10 cellular contexts compared by ENCODE assay signal in the genomic region with DNA sequence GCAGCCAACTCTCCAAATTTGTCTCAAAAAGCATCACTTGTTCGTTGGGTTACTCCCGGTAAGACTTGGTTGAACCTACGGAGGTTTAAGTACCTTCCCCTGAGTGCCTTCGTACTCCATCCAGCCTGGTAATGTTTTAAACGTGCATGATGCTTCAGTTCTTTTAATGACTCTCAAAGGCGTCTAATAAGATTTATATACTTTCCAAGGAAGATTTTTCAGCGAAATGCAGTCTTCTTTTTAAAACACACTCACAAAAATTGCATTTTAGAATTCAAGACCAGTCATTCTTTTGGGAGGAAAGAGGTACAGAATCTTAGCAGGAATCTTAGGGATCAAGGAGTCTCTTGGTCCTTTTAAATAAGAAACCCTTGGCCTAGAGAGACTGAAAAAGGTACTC. TPM values are rescaled to one million over a fixed set of nuclear protein-coding genes. Genes with fewer than 3 reads are reported as not detected.
DNase-seq lines count a peak whose midpoint lies in the region; ATAC-seq, FAIRE-seq and TF ChIP-seq lines count a peak whose summit lies in the region.
"Had no signal": no experiment of that assay in that cellular context is flagged by ENCODE, and none has a peak within 500 bp of the region (broad histone marks: within the 10 kb centered on the region; RNA-seq: fewer than 3 reads in every experiment).

No MANE protein-coding gene starts in this region.

- DNase-seq in KG1 (lab: John Stamatoyannopoulos, UW) (peak; percentile 11), H1 (ENCODE audit: low read depth in 1 of 2, low spot score in 2 of 2) (no peak), neuronal stem cell (ENCODE audit: low spot score) (no peak), hippocampal formation (lab: John Stamatoyannopoulos, UW) (no peak), GM19238 (ENCODE audit: insufficient read length, low spot score) (no peak), RWPE1 (ENCODE audit: low spot score) (no peak)

- H4K8ac ChIP-seq in H1 (ENCODE audit: extremely low read depth, insufficient read depth, low read length) (no peak overlapping the region), neuronal stem cell (ENCODE audit: low read depth, low read length) (no peak overlapping the region)

- H2AFZ ChIP-seq in H1 (ENCODE audit: low read length): peak overlapping the region; percentile 83
- peak overlapping the region; percentile 99 for H2AFZ ChIP-seq in neuronal stem cell (ENCODE audit: low read length)

- no peak for ATAC-seq in HG02840 (IDR thresholded peaks at IDR 0.05; ENCODE audit: low FRiP score, unreplicated experiment)

- H2BK120ac ChIP-seq in H1 (replicated peaks; ENCODE audit: low read depth, low read length): no peak overlapping the region
- no peak overlapping the region for H2BK120ac ChIP-seq in neuronal stem cell (ENCODE audit: low read depth, low read length)

- H2BK12ac ChIP-seq in H1 (ENCODE audit: low read depth, low read length) (no peak overlapping the region), neuronal stem cell (ENCODE audit: low read length) (no peak overlapping the region)

- H2BK5ac ChIP-seq in H1 (ENCODE audit: low read depth, low read length) (no peak overlapping the region), neuronal stem cell (ENCODE audit: low read length) (no peak overlapping the region)

- H4K20me1 ChIP-seq in BLaER1 treated with 17β-estradiol and CSF1 and Interleukin-3, amounts not matched to agents 10 nM and 100 nM: peaks cover 0 to 18% (median 8%) of the 10 kb centered on the region in 11 experiments; a peak in 11 of 22 replicates
- no peaks in the 10 kb centered on the region for H4K20me1 ChIP-seq in H1 (replicated peaks in 1 of 2; ENCODE audit: control insufficient read depth in 1 of 2, insufficient read depth in 2 of 2, low read length in 2 of 2)

- H3K9me3 ChIP-seq in BLaER1 treated with 17β-estradiol and CSF1 and Interleukin-3, amounts not matched to agents 10 nM and 100 nM (replicated peaks in 1 of 11): 0 out of 22 replicates have a peak, but pooled peaks cover 0 to 3% (median 0%) of the 10 kb centered on the region in 11 experiments
- H3K9me3 ChIP-seq in H1 (ENCODE audit: insufficient read depth in 2 of 2, low read depth in 1 of 2, low read length in 1 of 2) (no peaks in the 10 kb centered on the region), neuronal stem cell (replicated peaks in 1 of 2; ENCODE audit: control insufficient read depth in 2 of 2, insufficient read depth in 1 of 2, low read depth in 1 of 2, low read length in 2 of 2) (peaks cover 0 to 3% of the 10 kb centered on the region in 2 donors)
- H3K9me3 ChIP-seq: transverse colon had no signal

- no peak for TF ChIP-seq EP300 in H1 (IDR thresholded peaks at IDR 0.05; ENCODE audit: borderline replicate concordance in 1 of 2, low read depth in 2 of 2, low read length in 2 of 2)

- CTCF ChIA-PET in H1 (lab: Charles Lee; ENCODE audit: partially characterized antibody): no interaction called here
- CTCF ChIA-PET in RWPE1 (lab: Yijun Ruan, JAX): no interaction called here

- H3K23me2 ChIP-seq in H1 (ENCODE audit: low read depth, low read length): peaks cover 16% of the 10 kb centered on the region; the same call in 1 of the 2 replicates

- no peak overlapping the region for H3K27ac ChIP-seq in BLaER1 treated with 17β-estradiol and CSF1 and Interleukin-3, amounts not matched to agents 10 nM and 100 nM
- no peak overlapping the region for H3K27ac ChIP-seq in H1 (ENCODE audit: low read depth, low read length)
- no peak overlapping the region for H3K27ac ChIP-seq in neuronal stem cell (replicated peaks; ENCODE audit: low read length)
- H3K27ac ChIP-seq in RWPE1: no peak overlapping the region
- H3K27ac ChIP-seq: HL-60, transverse colon had no signal

- TF ChIP-seq RAD21 in H1 (IDR thresholded peaks at IDR 0.05 in 1 of 2, conservative IDR thresholded peaks at IDR 0.05 in 1 of 2; ENCODE audit: low read depth in 2 of 2, low read length in 2 of 2): no peak

- no peaks in the 10 kb centered on the region for H3K79me1 ChIP-seq in H1 (ENCODE audit: low read depth, low read length)
- no peaks in the 10 kb centered on the region for H3K79me1 ChIP-seq in neuronal stem cell (ENCODE audit: low read depth, low read length)

- no peak overlapping the region for H3K4ac ChIP-seq in H1 (replicated peaks; ENCODE audit: insufficient read length, low read depth, low read length)
- H3K4ac ChIP-seq in neuronal stem cell (ENCODE audit: low read length): no peak overlapping the region

- no peak overlapping the region for H3K9ac ChIP-seq in BLaER1 treated with 17β-estradiol and CSF1 and Interleukin-3, amounts not matched to agents 10 nM and 100 nM
- H3K9ac ChIP-seq in H1 (replicated peaks in 1 of 4; ENCODE audit: extremely low read depth in 1 of 4, low read depth in 3 of 4, low read length in 3 of 4) (no peak overlapping the region), neuronal stem cell (ENCODE audit: low read depth, low read length, poor library complexity) (no peak overlapping the region)

- no peak overlapping the region for H2BK20ac ChIP-seq in H1 (ENCODE audit: low read length)

- H2BK15ac ChIP-seq in H1 (ENCODE audit: low read length) (no peak overlapping the region), neuronal stem cell (ENCODE audit: low read length) (no peak overlapping the region)

- H3K56ac ChIP-seq in H1 (replicated peaks; ENCODE audit: insufficient read length, low read depth, low read length): no peak overlapping the region

- H3K79me2 ChIP-seq in H1 (ENCODE audit: control insufficient read depth in 1 of 2, insufficient read depth in 2 of 2, low read length in 2 of 2): no peaks in the 10 kb centered on the region

- H3K14ac ChIP-seq in H1 (ENCODE audit: insufficient read length) (no peak overlapping the region), neuronal stem cell (ENCODE audit: low read length) (no peak overlapping the region)

- WGBS in H1 (ENCODE audit: extremely low coverage in 1 of 2, insufficient coverage in 1 of 2, insufficient read length in 1 of 2, insufficient replicate concordance in 2 of 2, low coverage in 1 of 2, low lambda C conversion rate in 2 of 2, missing lambda C conversion rate in 1 of 2), 2 experiments: 17% methylated on average over 7 of the region's 7 CpGs; no CpG with 5 or more reads in 1 of the 2 experiments
- WGBS in neuronal stem cell (ENCODE audit: extremely low coverage in 2 of 2, insufficient read length in 2 of 2, insufficient replicate concordance in 1 of 2), 2 donors: no CpG with 5 or more reads among the region's 7 CpGs

- H2AK5ac ChIP-seq in H1 (ENCODE audit: low read depth, low read length): no peak overlapping the region
- H2AK5ac ChIP-seq in neuronal stem cell (ENCODE audit: low read depth, low read length): no peak overlapping the region

- H4K5ac ChIP-seq in H1 (ENCODE audit: insufficient read length, low read depth, low read length): no peak overlapping the region

- peak overlapping the region in 4 of 10 experiments; percentile 69 to 84 (median 81); a peak in 7 of 20 replicates for H3K4me3 ChIP-seq in BLaER1 treated with 17β-estradiol and CSF1 and Interleukin-3, amounts not matched to agents 10 nM and 100 nM
- H3K4me3 ChIP-seq in H1 (ENCODE audit: extremely low read depth in 1 of 4, insufficient read depth in 2 of 4, low read depth in 3 of 4, low read length in 4 of 4): peak overlapping the region; percentile 2 to 77 (median 46); a peak in 5 of 8 replicates
- peak overlapping the region in 1 of 2 donors; percentile 57 for H3K4me3 ChIP-seq in neuronal stem cell (ENCODE audit: low read length in 2 of 2)

- POLR2A ChIA-PET in H1 (lab: Charles Lee; ENCODE audit: partially characterized antibody) (no interaction called here), RWPE1 (lab: Yijun Ruan, JAX; ENCODE audit: low non-redundant PET) (no interaction called here)

- no peak for FAIRE-seq in H1 (lab: Jason Lieb, UNC)

- no peak overlapping the region for H3K18ac ChIP-seq in H1 (ENCODE audit: extremely low read depth, low read length)
- no peak overlapping the region for H3K18ac ChIP-seq in neuronal stem cell (ENCODE audit: low read length)

- H3K4me1 ChIP-seq in BLaER1 treated with 17β-estradiol and CSF1 and Interleukin-3, amounts not matched to agents 10 nM and 100 nM: peaks cover 0 to 17% (median 14%) of the 10 kb centered on the region in 10 experiments; a peak in 14 of 20 replicates
- peaks cover 0 to 2% (median 0%) of the 10 kb centered on the region in 4 experiments; a peak in 1 of 7 replicates for H3K4me1 ChIP-seq in H1 (replicated peaks in 1 of 4; ENCODE audit: control insufficient read depth in 3 of 4, insufficient read depth in 4 of 4, low read length in 3 of 4)
- H3K4me1 ChIP-seq in neuronal stem cell (ENCODE audit: control insufficient read depth in 2 of 2, insufficient read depth in 1 of 2, low read depth in 1 of 2, low read length in 2 of 2): peaks cover 0 to 5% of the 10 kb centered on the region in 2 donors

- H3K23ac ChIP-seq in H1 (ENCODE audit: insufficient read length): no peak overlapping the region
- H3K23ac ChIP-seq in neuronal stem cell (ENCODE audit: low read depth, low read length, poor library complexity): no peak overlapping the region

- peak overlapping the region in 10 of 11 experiments; percentile 93 to 100 (median 99); a peak in 12 of 22 replicates for H3K4me2 ChIP-seq in BLaER1 treated with 17β-estradiol and CSF1 and Interleukin-3, amounts not matched to agents 10 nM and 100 nM
- H3K4me2 ChIP-seq in H1 (ENCODE audit: insufficient read depth in 1 of 2, low read depth in 2 of 2, low read length in 2 of 2) (peak overlapping the region; percentile 51 to 84), neuronal stem cell (ENCODE audit: insufficient read depth, low read length, poor library complexity, severe bottlenecking) (peak overlapping the region; percentile 26)

- H3K27me3 ChIP-seq in BLaER1 treated with 17β-estradiol and CSF1 and Interleukin-3, amounts not matched to agents 10 nM and 100 nM: peaks cover 59 to 77% (median 70%) of the 10 kb centered on the region in 11 experiments
- H3K27me3 ChIP-seq in H1 (replicated peaks in 1 of 4; ENCODE audit: control insufficient read depth in 3 of 4, extremely low read depth in 1 of 4, insufficient read depth in 3 of 4, low read length in 3 of 4): peaks cover 23 to 58% (median 42%) of the 10 kb centered on the region in 4 experiments
- peaks cover 15 to 65% (median 47%) of the 10 kb centered on the region in 3 experiments for H3K27me3 ChIP-seq in neuronal stem cell (ENCODE audit: control insufficient read depth in 3 of 3, insufficient read depth in 3 of 3, low read depth in 1 of 3, low read length in 3 of 3)

- TF ChIP-seq CTCF in H1 (IDR thresholded peaks at IDR 0.05; ENCODE audit: control extremely low read depth in 1 of 3, insufficient read depth in 1 of 3, low read depth in 1 of 3, low read length in 3 of 3) (no peak), RWPE1 (conservative IDR thresholded peaks at IDR 0.05; ENCODE audit: low read depth) (no peak)

- H3K36me3 ChIP-seq in BLaER1 treated with 17β-estradiol and CSF1 and Interleukin-3, amounts not matched to agents 10 nM and 100 nM: no peaks in the 10 kb centered on the region
- H3K36me3 ChIP-seq in H1 (ENCODE audit: control insufficient read depth in 2 of 4, insufficient read depth in 4 of 4, low read length in 3 of 4) (no peaks in the 10 kb centered on the region), neuronal stem cell (replicated peaks in 1 of 2; ENCODE audit: control insufficient read depth in 2 of 2, insufficient read depth in 2 of 2, low read length in 2 of 2) (no peaks in the 10 kb centered on the region)
- H3K36me3 ChIP-seq: transverse colon had no signal

- no peak for TF ChIP-seq POLR2A in H1 (IDR thresholded peaks at IDR 0.05; ENCODE audit: control extremely low read depth in 1 of 2, low read depth in 2 of 2, low read length in 2 of 2)

- no peak overlapping the region for H4K91ac ChIP-seq in H1 (replicated peaks; ENCODE audit: insufficient read length, low read length)
- H4K91ac ChIP-seq in neuronal stem cell (ENCODE audit: low read depth, low read length, poor library complexity): no peak overlapping the region

RNA-seq across cellular contexts. Expression of a gene that starts 0.4 kb away (rescaled TPM):
- 0.37 and 0.57 TPM in 2 replicates for total RNA-seq in H1 (2021; fragmentation: NEBNext Ultra II Directional; extraction: Animal tissue kit (Norgen Biotek cat#: 25700))
- polyA plus RNA-seq in H1 (2011; rRNA removed): 0.41 and 0.49 TPM in 2 replicates
- polyA plus RNA-seq in H1 (2011; cell fraction: cytosol; rRNA removed): 0.62 TPM
- 1.0 TPM for polyA plus RNA-seq in H1 (2011; cell fraction: nucleus; rRNA removed)
- polyA plus RNA-seq in H1 (2012, experiment 1 of 2): 0.29 to 0.43 TPM (median 0.41 TPM) in 4 replicates
- 0.09 TPM for polyA plus RNA-seq in H1 (2012, experiment 2 of 2)
- polyA plus RNA-seq in H1 (2013, experiment 1 of 2): 0.18 TPM
- polyA plus RNA-seq in H1 (2013, experiment 2 of 2): 0.11 TPM
- polyA minus RNA-seq in H1 (2011; rRNA and poly(A)+ RNA removed): 1.5 TPM in 2 replicates
- 1.1 TPM for polyA minus RNA-seq in H1 (2011; cell fraction: cytosol; rRNA and poly(A)+ RNA removed)
- polyA minus RNA-seq in H1 (2011; cell fraction: nucleus; rRNA and poly(A)+ RNA removed): 3.1 TPM
- 0.07 TPM for polyA plus RNA-seq in neuronal stem cell (2013, experiment 1 of 2)
- 0.01 TPM for polyA plus RNA-seq in neuronal stem cell (2013, experiment 2 of 2)

Comparison
In these comparisons a context has a peak if more than half of its experiments do, and no peak if none do; other contexts are left out.
1. H3K4me2 ChIP-seq: peak in every context shown above with its lines; median percentile 99 in BLaER1 treated with 17β-estradiol and CSF1 and Interleukin-3, amounts not matched to agents 10 nM and 100 nM; 68 in H1; 26 in neuronal stem cell.